ENCODE assay signal across 23 cellular contexts in the genomic region with DNA sequence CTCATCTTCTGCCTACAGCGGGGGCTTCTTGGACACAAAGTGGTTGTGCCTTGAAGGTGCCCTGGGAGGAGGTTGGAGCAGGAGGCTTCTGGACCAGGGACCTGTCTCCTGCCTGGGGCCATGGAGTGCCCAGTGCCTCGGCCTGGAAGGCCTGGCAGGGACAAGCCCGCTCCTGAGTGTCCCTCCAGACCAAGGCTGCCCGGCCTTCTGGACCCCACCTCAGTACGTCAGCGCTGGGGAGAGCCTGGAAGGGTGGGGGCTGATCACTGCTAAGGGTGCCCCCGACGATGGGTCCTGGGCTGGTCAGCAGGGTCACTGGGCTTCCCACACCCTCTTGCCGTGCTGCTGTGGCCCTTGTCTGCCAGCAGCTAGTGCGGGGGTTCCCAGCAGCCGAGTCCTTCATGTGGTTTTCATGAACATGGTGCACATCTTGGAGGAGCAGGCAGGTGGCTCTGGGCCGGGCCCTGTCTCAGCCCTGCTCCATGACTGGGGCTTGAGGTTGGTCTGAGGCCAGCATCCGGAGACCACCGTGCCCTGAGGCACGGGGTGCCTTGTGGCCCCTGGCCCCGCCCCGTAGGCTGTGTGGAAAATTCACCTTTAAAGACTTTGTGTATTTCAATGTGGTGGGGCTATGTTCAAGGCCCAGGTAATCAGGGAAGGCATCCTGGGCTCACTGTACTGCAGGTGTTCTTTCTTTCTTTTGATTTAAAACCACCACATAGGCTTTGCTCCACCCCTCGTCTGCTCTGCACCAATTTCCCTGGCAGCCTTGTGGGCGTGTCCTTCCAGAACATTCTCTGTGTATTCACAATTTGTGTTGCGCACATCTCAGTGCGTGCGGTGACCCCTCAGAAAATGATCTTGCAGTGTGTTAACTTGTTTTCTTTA. TPM values are rescaled to one million over a fixed set of nuclear protein-coding genes. Genes with fewer than 3 reads are reported as not detected.
DNase-seq lines count a peak whose midpoint lies in the region; ATAC-seq and TF ChIP-seq lines count a peak whose summit lies in the region.
"Had no signal": no experiment of that assay in that cellular context is flagged by ENCODE, and none has a peak within 500 bp of the region (broad histone marks: within the 10 kb centered on the region; RNA-seq: fewer than 3 reads in every experiment).

No MANE protein-coding gene starts in this region.

- H3K27ac Mint-ChIP-seq in stimulated activated naive CD8-positive, alpha-beta T cell treated with anti-CD3 and anti-CD28 coated beads, Interleukin-15, Interleukin-2, amounts not matched to agents 100 ng/mL and 50 ng/mL, for 24 hours: peak overlapping the region; percentile 40
- H3K27ac Mint-ChIP-seq in activated CD8-positive, alpha-beta T cell treated with anti-CD3 and anti-CD28 coated beads, Interleukin-2, amount 10 ng/mL, durations not matched to agents 7 days and 5 days: peak overlapping the region; percentile 23
- H3K27ac Mint-ChIP-seq: natural killer cell treated with Interleukin-12 subunit alpha and Interleukin-12 subunit beta and Interleukin-15 and Interleukin-18, amount 100 ng/mL, for 72 hours had no signal

- H3K9ac ChIP-seq in mesenchymal stem cell (ENCODE audit: low read length): no peak overlapping the region

- H3K18ac ChIP-seq in mesenchymal stem cell (ENCODE audit: low read depth in 1 of 2, low read length in 2 of 2): no peak overlapping the region

- H3K4me1 ChIP-seq in mesenchymal stem cell (ENCODE audit: control insufficient read depth, insufficient read depth, low read depth, low read length) (peaks cover 12% of the 10 kb centered on the region), tibial nerve (peaks cover 0 to 7% (median 0%) of the 10 kb centered on the region in 4 donors)
- H3K4me1 ChIP-seq: testis had no signal

- no peak for DNase-seq in stimulated activated naive CD8-positive, alpha-beta T cell treated with anti-CD3 and anti-CD28 coated beads, Interleukin-15, Interleukin-2, amounts not matched to agents 100 U/mL and 50 U/mL, for 24 hours
- peak; percentile 54 for DNase-seq in activated CD8-positive, alpha-beta T cell treated with anti-CD3 and anti-CD28 coated beads, Interleukin-2, amount 10 ng/mL, durations not matched to agents 7 days and 5 days
- DNase-seq in mesenchymal stem cell (no peak), mesenteric fat pad (ENCODE audit: low spot score) (no peak), NCI-H2196 treated with DMSO at 0.1 percent for 48 hours (lab: John Stamatoyannopoulos, UW; ENCODE audit: unreplicated experiment) (no peak), tibial nerve (ENCODE audit: low spot score in 2 of 2) (no peak)
- DNase-seq: activated CD4-positive, alpha-beta T cell treated with anti-CD3 and anti-CD28 coated beads for 1 hour; activated CD8-positive, alpha-beta memory T cell treated with anti-CD3 and anti-CD28 coated beads, Interleukin-2, amount 50 U/mL, for 4 hours; activated gamma-delta T cell; DMS53; GDM1; left cardiac atrium; NCI-H1105; NCI-H2029 treated with DMSO at 0.1 percent for 48 hours; NCI-H345; NCI-H82; posterior cingulate gyrus; SHP77; stimulated activated CD8-positive, alpha-beta memory T cell treated with anti-CD3 and anti-CD28 coated beads, Interleukin-4, amount 100 ng/mL, for 48 hours; testis had no signal

- H3K79me1 ChIP-seq in mesenchymal stem cell (replicated peaks; ENCODE audit: low read length, poor library complexity, severe bottlenecking): peaks cover 30% of the 10 kb centered on the region

- no peak overlapping the region for H3K14ac ChIP-seq in mesenchymal stem cell (ENCODE audit: low read length in 2 of 2)

- no peaks in the 10 kb centered on the region for H3K27me3 Mint-ChIP-seq in stimulated activated naive CD8-positive, alpha-beta T cell treated with anti-CD3 and anti-CD28 coated beads, Interleukin-15, Interleukin-2, amounts not matched to agents 100 ng/mL and 50 ng/mL, for 24 hours
- no peaks in the 10 kb centered on the region for H3K27me3 Mint-ChIP-seq in activated CD8-positive, alpha-beta T cell treated with anti-CD3 and anti-CD28 coated beads, Interleukin-2, amount 10 ng/mL, durations not matched to agents 7 days and 5 days (ENCODE audit: low read depth)
- H3K27me3 Mint-ChIP-seq: central memory CD8-positive, alpha-beta T cell; natural killer cell treated with Interleukin-12 subunit alpha and Interleukin-12 subunit beta and Interleukin-15 and Interleukin-18, amount 100 ng/mL, for 72 hours had no signal

- H3K27ac ChIP-seq in mesenchymal stem cell (ENCODE audit: low read length, poor library complexity, severe bottlenecking) (no peak overlapping the region), tibial nerve (no peak overlapping the region)
- H3K27ac ChIP-seq: testis had no signal

- TF ChIP-seq POLR2A in tibial nerve (IDR thresholded peaks at IDR 0.05): no peak

- H3K36me3 Mint-ChIP-seq in stimulated activated naive CD8-positive, alpha-beta T cell treated with anti-CD3 and anti-CD28 coated beads, Interleukin-15, Interleukin-2, amounts not matched to agents 100 ng/mL and 50 ng/mL, for 24 hours (ENCODE audit: low read depth): peaks cover 14% of the 10 kb centered on the region
- peaks cover 29% of the 10 kb centered on the region for H3K36me3 Mint-ChIP-seq in activated CD8-positive, alpha-beta T cell treated with anti-CD3 and anti-CD28 coated beads, Interleukin-2, amount 10 ng/mL, durations not matched to agents 7 days and 5 days (ENCODE audit: low read depth)
- H3K36me3 Mint-ChIP-seq: natural killer cell treated with Interleukin-12 subunit alpha and Interleukin-12 subunit beta and Interleukin-15 and Interleukin-18, amount 100 ng/mL, for 72 hours had no signal

- H2AK5ac ChIP-seq in mesenchymal stem cell (ENCODE audit: low read length, severe bottlenecking): no peak overlapping the region

- H2BK15ac ChIP-seq in mesenchymal stem cell (ENCODE audit: low read depth, poor library complexity, severe bottlenecking): no peak overlapping the region

- POLR2A ChIA-PET in activated CD8-positive, alpha-beta T cell treated with anti-CD3 and anti-CD28 coated beads, Interleukin-2, amount 10 ng/mL, durations not matched to agents 7 days and 5 days (lab: Charles Lee): no interaction called here

- peak overlapping the region; percentile 28 for H4K91ac ChIP-seq in mesenchymal stem cell (ENCODE audit: low read length)

- H2BK120ac ChIP-seq in mesenchymal stem cell (ENCODE audit: low read depth, low read length): no peak overlapping the region

- H3K9me3 ChIP-seq in mesenchymal stem cell (ENCODE audit: control insufficient read depth, low read length) (no peaks in the 10 kb centered on the region), tibial nerve (no peaks in the 10 kb centered on the region)
- H3K9me3 ChIP-seq: testis had no signal

- H3K4me2 ChIP-seq in mesenchymal stem cell (ENCODE audit: low read length, poor library complexity, severe bottlenecking): no peak overlapping the region

- H3K27me3 ChIP-seq in mesenchymal stem cell (ENCODE audit: control insufficient read depth in 1 of 2, insufficient read depth in 1 of 2, low read length in 2 of 2): no peaks in the 10 kb centered on the region
- no peaks in the 10 kb centered on the region for H3K27me3 ChIP-seq in tibial nerve
- H3K27me3 ChIP-seq: testis had no signal

- peaks cover 28% of the 10 kb centered on the region for H3K4me1 Mint-ChIP-seq in stimulated activated naive CD8-positive, alpha-beta T cell treated with anti-CD3 and anti-CD28 coated beads, Interleukin-15, Interleukin-2, amounts not matched to agents 100 ng/mL and 50 ng/mL, for 24 hours (ENCODE audit: low read depth)
- H3K4me1 Mint-ChIP-seq in activated CD8-positive, alpha-beta T cell treated with anti-CD3 and anti-CD28 coated beads, Interleukin-2, amount 10 ng/mL, durations not matched to agents 7 days and 5 days (ENCODE audit: low read depth): peaks cover 49% of the 10 kb centered on the region

- no peak overlapping the region for H3K23ac ChIP-seq in mesenchymal stem cell (ENCODE audit: low read length in 2 of 2)

- no peak overlapping the region for H2BK5ac ChIP-seq in mesenchymal stem cell (ENCODE audit: low read depth, low read length, poor library complexity, severe bottlenecking)

- no peak for TF ChIP-seq CTCF in tibial nerve (IDR thresholded peaks at IDR 0.05)

- no peak for TF ChIP-seq EP300 in tibial nerve (IDR thresholded peaks at IDR 0.05)

- H2BK12ac ChIP-seq in mesenchymal stem cell (ENCODE audit: low read length in 2 of 2): no peak overlapping the region

- H3K36me3 ChIP-seq in mesenchymal stem cell (ENCODE audit: control insufficient read depth in 1 of 2, insufficient read depth in 2 of 2, low read depth in 1 of 2, low read length in 2 of 2) (peaks cover 32 to 52% of the 10 kb centered on the region in 2 experiments), tibial nerve (peaks cover 0 to 52% (median 0%) of the 10 kb centered on the region in 3 donors)

- ATAC-seq in stimulated activated naive CD8-positive, alpha-beta T cell treated with anti-CD3 and anti-CD28 coated beads, Interleukin-15, Interleukin-2, amounts not matched to agents 100 U/mL and 50 U/mL, for 24 hours: no peak
- peak; percentile 41 for ATAC-seq in activated CD8-positive, alpha-beta T cell treated with anti-CD3 and anti-CD28 coated beads, Interleukin-2, amount 10 ng/mL, durations not matched to agents 7 days and 5 days

- no peak overlapping the region for H3K4ac ChIP-seq in mesenchymal stem cell (ENCODE audit: low read depth in 1 of 2, low read length in 2 of 2)

- H2AFZ ChIP-seq in mesenchymal stem cell (ENCODE audit: low read depth, low read length): no peak overlapping the region

- no peaks in the 10 kb centered on the region for H3K9me3 Mint-ChIP-seq in stimulated activated naive CD8-positive, alpha-beta T cell treated with anti-CD3 and anti-CD28 coated beads, Interleukin-15, Interleukin-2, amounts not matched to agents 100 ng/mL and 50 ng/mL, for 24 hours
- H3K9me3 Mint-ChIP-seq in activated CD8-positive, alpha-beta T cell treated with anti-CD3 and anti-CD28 coated beads, Interleukin-2, amount 10 ng/mL, durations not matched to agents 7 days and 5 days (ENCODE audit: insufficient read depth): no peaks in the 10 kb centered on the region
- H3K9me3 Mint-ChIP-seq: central memory CD8-positive, alpha-beta T cell; natural killer cell treated with Interleukin-12 subunit alpha and Interleukin-12 subunit beta and Interleukin-15 and Interleukin-18, amount 100 ng/mL, for 72 hours had no signal

- H3K4me3 Mint-ChIP-seq in stimulated activated naive CD8-positive, alpha-beta T cell treated with anti-CD3 and anti-CD28 coated beads, Interleukin-15, Interleukin-2, amounts not matched to agents 100 ng/mL and 50 ng/mL, for 24 hours: no peak overlapping the region
- H3K4me3 Mint-ChIP-seq in activated CD8-positive, alpha-beta T cell treated with anti-CD3 and anti-CD28 coated beads, Interleukin-2, amount 10 ng/mL, durations not matched to agents 7 days and 5 days: no peak overlapping the region
- H3K4me3 Mint-ChIP-seq: central memory CD8-positive, alpha-beta T cell; natural killer cell treated with Interleukin-12 subunit alpha and Interleukin-12 subunit beta and Interleukin-15 and Interleukin-18, amount 100 ng/mL, for 72 hours had no signal

- H3K4me3 ChIP-seq in mesenchymal stem cell (ENCODE audit: insufficient read depth in 1 of 2, low read depth in 1 of 2, low read length in 2 of 2): no peak overlapping the region
- H3K4me3 ChIP-seq in tibial nerve: no peak overlapping the region
- H3K4me3 ChIP-seq: testis had no signal

- H4K8ac ChIP-seq in mesenchymal stem cell (ENCODE audit: low read length): no peak overlapping the region

- CTCF ChIA-PET in activated CD8-positive, alpha-beta T cell treated with anti-CD3 and anti-CD28 coated beads, Interleukin-2, amount 10 ng/mL, durations not matched to agents 7 days and 5 days (lab: Charles Lee): interaction anchor here (0.8 kb wide), 1 partner anchor 14 kb away, joined by 4 read pairs; no protein-coding TSS in a partner anchor

- WGBS in mesenchymal stem cell: 96% methylated on average over 22 of the region's 22 CpGs
- 96% methylated on average over 9 to 19 of the region's 22 CpGs for WGBS in tibial nerve, 2 donors

RNA-seq across cellular contexts. Expression of gene MGRN1, which starts 22.4 kb away (rescaled TPM):
- total RNA-seq in activated CD8-positive, alpha-beta T cell treated with anti-CD3 and anti-CD28 coated beads, Interleukin-2, amount 10 ng/mL, durations not matched to agents 7 days and 5 days: 10 to 100 TPM; 77.3 to 80.6 TPM
- 52.4 TPM for polyA plus RNA-seq in mesenchymal stem cell (2013, experiment 1 of 2)
- polyA plus RNA-seq in mesenchymal stem cell (2013, experiment 2 of 2): 48.7 TPM
- 74.1 TPM for total RNA-seq in mesenteric fat pad
- total RNA-seq in tibial nerve: 10 to 100 TPM; 37.5 to 59.1 (median 42.7) TPM

RNA-seq across cellular contexts. Expression of gene UBALD1, which starts 32.3 kb away (rescaled TPM):
- 10 to 100 TPM; 15.0 to 18.9 TPM for total RNA-seq in activated CD8-positive, alpha-beta T cell treated with anti-CD3 and anti-CD28 coated beads, Interleukin-2, amount 10 ng/mL, durations not matched to agents 7 days and 5 days
- polyA plus RNA-seq in mesenchymal stem cell (2013, experiment 1 of 2): 26.5 TPM
- 25.7 TPM for polyA plus RNA-seq in mesenchymal stem cell (2013, experiment 2 of 2)
- 20.9 TPM for total RNA-seq in mesenteric fat pad
- total RNA-seq in tibial nerve: 10 to 100 TPM in 2 of 4 donors, 1 to 10 TPM in 2; 6.5 to 22.8 (median 9.8) TPM

RNA-seq across cellular contexts. Expression of gene NUDT16L1, which starts 46.3 kb away (rescaled TPM):
- 10 to 100 TPM; 32.6 to 36.2 TPM for total RNA-seq in activated CD8-positive, alpha-beta T cell treated with anti-CD3 and anti-CD28 coated beads, Interleukin-2, amount 10 ng/mL, durations not matched to agents 7 days and 5 days
- 14.8 TPM for polyA plus RNA-seq in mesenchymal stem cell (2013, experiment 1 of 2)
- 16.2 TPM for polyA plus RNA-seq in mesenchymal stem cell (2013, experiment 2 of 2)
- total RNA-seq in mesenteric fat pad (19.4 TPM), tibial nerve (10 to 100 TPM; 30.3 to 63.7 (median 48.5) TPM)
